In genomic region chr10:8049874-8050560, GRCh38 we compare ENCODE assay signal across 9 cellular contexts. TPM values are rescaled to one million over a fixed set of nuclear protein-coding genes. Genes with fewer than 3 reads are reported as not detected.
DNase-seq lines count a peak whose midpoint lies in the region; ATAC-seq and TF ChIP-seq lines count a peak whose summit lies in the region.
"Had no signal": no experiment of that assay in that cellular context is flagged by ENCODE, and none has a peak within 500 bp of the region (broad histone marks: within the 10 kb centered on the region; RNA-seq: fewer than 3 reads in every experiment).

No MANE protein-coding gene starts in this region.

- H3K36me3 ChIP-seq in GM23338 (ENCODE audit: insufficient read depth) (no peaks in the 10 kb centered on the region), hepatocyte (replicated peaks; ENCODE audit: insufficient read depth, low read depth) (no peaks in the 10 kb centered on the region), gastrocnemius medialis (no peaks in the 10 kb centered on the region)
- H3K36me3 ChIP-seq: neutrophil had no signal

- H3K9me2 ChIP-seq in GM23338 (ENCODE audit: insufficient read depth) = no peaks in the 10 kb centered on the region
- no peaks in the 10 kb centered on the region for H3K9me2 ChIP-seq in hepatocyte (replicated peaks; ENCODE audit: insufficient read depth)

- H3K27me3 Mint-ChIP-seq in GM23338 (ENCODE audit: insufficient read depth, low read depth, poor library complexity) (peaks cover 91% of the 10 kb centered on the region), T-cell (peaks cover 38 to 59% of the 10 kb centered on the region in 2 donors)

- H3K9me3 ChIP-seq in hepatocyte (ENCODE audit: low read depth) (no peaks in the 10 kb centered on the region), gastrocnemius medialis (no peaks in the 10 kb centered on the region)
- H3K9me3 ChIP-seq: neutrophil had no signal

- intact Hi-C loops in gastrocnemius medialis (cut with DNase I; ENCODE audit: low total_unique reads) = no loop called here

- H3K27me3 ChIP-seq in GM23338 (ENCODE audit: insufficient read depth) = peaks cover 97% of the 10 kb centered on the region
- peaks cover 91% of the 10 kb centered on the region for H3K27me3 ChIP-seq in hepatocyte
- H3K27me3 ChIP-seq in gastrocnemius medialis = peaks cover 96 to 100% (median 98%) of the 10 kb centered on the region in 3 donors

- TF ChIP-seq POLR2A in gastrocnemius medialis (IDR thresholded peaks at IDR 0.05) (no peak), GM18505 (IDR thresholded peaks at IDR 0.05; ENCODE audit: borderline replicate concordance, extremely low read depth, insufficient read depth, insufficient read length) (no peak)

- H3K4me1 ChIP-seq in GM23338 (ENCODE audit: insufficient read depth) (peaks cover 58% of the 10 kb centered on the region), hepatocyte (ENCODE audit: insufficient read depth) (peaks cover 36% of the 10 kb centered on the region), gastrocnemius medialis (peaks cover 27 to 45% of the 10 kb centered on the region in 2 donors)

- in situ Hi-C loops in gastrocnemius medialis (cut with MboI; ENCODE audit: low sequenced_read_pairs in 4 of 4) = no loop called here

- WGBS in hepatocyte (ENCODE audit: low lambda C conversion rate, missing lambda C conversion rate) = 2% methylated on average over 64 of the region's 68 CpGs

- DNase-seq in GM23338 (ENCODE audit: low spot score) (peak; percentile 79), T-cell (peak in 2 of 34 experiments; percentile 19 to 26), hepatocyte (ENCODE audit: low spot score) (peak; percentile 30), gastrocnemius medialis (no peak), NCI-H526 treated with DMSO at 0.1 percent for 48 hours (lab: John Stamatoyannopoulos, UW) (no peak), AG08395 (ENCODE audit: low spot score) (no peak), D341Med (ENCODE audit: low spot score) (no peak)

- H3K4me2 ChIP-seq in GM23338 = peak overlapping the region; percentile 90
- H3K4me2 ChIP-seq in hepatocyte = peak overlapping the region; percentile 91

- peaks cover 38% of the 10 kb centered on the region for H3F3A ChIP-seq in GM23338 (replicated peaks; ENCODE audit: low read depth)

- TF ChIP-seq CTCF in GM23338 (conservative IDR thresholded peaks at IDR 0.05; ENCODE audit: low read depth in 2 of 2) (no peak), hepatocyte (IDR thresholded peaks at IDR 0.05; ENCODE audit: poor library complexity) (no peak), gastrocnemius medialis (IDR thresholded peaks at IDR 0.05 in 4 of 5, conservative IDR thresholded peaks at IDR 0.05 in 1 of 5) (no peak)

- no peaks in the 10 kb centered on the region; the same call in 2 of the 3 replicates for H3K36me3 Mint-ChIP-seq in GM23338 (ENCODE audit: low read depth)
- no peaks in the 10 kb centered on the region for H3K36me3 Mint-ChIP-seq in T-cell

- H3K4me1 Mint-ChIP-seq in GM23338 (peaks cover 59% of the 10 kb centered on the region), T-cell (peaks cover 53 to 68% (median 66%) of the 10 kb centered on the region in 3 donors)

- H4K20me1 ChIP-seq in GM23338 (replicated peaks; ENCODE audit: insufficient read depth) = peaks cover 17% of the 10 kb centered on the region; the same call in 1 of the 2 replicates
- H4K20me1 ChIP-seq in hepatocyte (ENCODE audit: insufficient read depth, poor library complexity, severe bottlenecking) = no peaks in the 10 kb centered on the region

- H3K79me2 ChIP-seq in GM23338 (replicated peaks; ENCODE audit: insufficient read depth) (no peaks in the 10 kb centered on the region), hepatocyte (peaks cover under 1% of the 10 kb centered on the region)

- POLR2A ChIA-PET in T-cell (lab: Charles Lee) = no interaction called here

- H3K4me3 Mint-ChIP-seq in GM23338 (peak overlapping the region; percentile 66), T-cell (peak overlapping the region; percentile 54 to 92 (median 57))

- ATAC-seq in GM23338 = peak; percentile 12
- ATAC-seq in T-cell (replicated peaks in 1 of 4) = no peak
- ATAC-seq in gastrocnemius medialis = no peak
- ATAC-seq in GM18505 (IDR thresholded peaks at IDR 0.05; ENCODE audit: unreplicated experiment) = no peak

- H3K9me3 Mint-ChIP-seq in GM23338 (peaks cover 3% of the 10 kb centered on the region; the same call in 1 of the 3 replicates), T-cell (no peaks in the 10 kb centered on the region)

- peak overlapping the region; percentile 64 for H3K4me3 ChIP-seq in GM23338
- H3K4me3 ChIP-seq in hepatocyte = peak overlapping the region; percentile 75
- peak overlapping the region; percentile 40 to 76 (median 46) for H3K4me3 ChIP-seq in gastrocnemius medialis

- H3K27ac Mint-ChIP-seq in GM23338 (no peak overlapping the region), T-cell (no peak overlapping the region)

- CTCF ChIA-PET in T-cell (lab: Charles Lee) = no interaction called here

- H3K27ac ChIP-seq in GM23338 (ENCODE audit: low read depth) (no peak overlapping the region), hepatocyte (no peak overlapping the region), gastrocnemius medialis (no peak overlapping the region)
- H3K27ac ChIP-seq: neutrophil had no signal

- H2AFZ ChIP-seq in GM23338 (peak overlapping the region; percentile 78), hepatocyte (peak overlapping the region; percentile 36)

TF ChIP-seq in GM23338, 12 proteins besides CTCF, POLR2A, EP300 and RAD21:
- TF ChIP-seq POLR2AphosphoS5 (IDR thresholded peaks at IDR 0.05; ENCODE audit: low read depth) (no peak), EZH2 (IDR thresholded peaks at IDR 0.05; ENCODE audit: low read depth, unreplicated experiment) (peak; percentile 84), NANOG (IDR thresholded peaks at IDR 0.05; ENCODE audit: borderline replicate concordance) (no peak)

RNA-seq across cellular contexts. Expression of gene GATA3, which starts 4.5 kb away (rescaled TPM):
- not detected in 2 replicates for total RNA-seq in GM23338 (2014; rRNA removed; shearing (Covaris generic))
- polyA plus RNA-seq in GM23338 (2016; fragmentation: Nextera tagmentation; extraction: Ambion mirVana) (0.23 and 0.33 TPM in 2 replicates), hepatocyte (15.4 and 27.1 TPM in 2 replicates)
- total RNA-seq in T-cell (10 to 100 TPM; 47.2 to 98.1 (median 59.9) TPM), hepatocyte (0.96 and 2.4 TPM in 2 replicates), gastrocnemius medialis (under 1 TPM; 0.12 to 0.61 (median 0.58) TPM)

Comparison
In these comparisons a context has a peak if more than half of its experiments do, and no peak if none do; other contexts are left out.
1. DNase-seq: peak in GM23338 (single experiment) and hepatocyte (single experiment); none in gastrocnemius medialis (0 of 2), NCI-H526 treated with DMSO at 0.1 percent for 48 hours (single experiment), AG08395 (single experiment) and D341Med (single experiment).
2. RNA of gene GATA3, which starts 4.5 kb away (total RNA-seq): 47.2 to 98.1 TPM in T-cell; 0.96 to 2.4 TPM in hepatocyte, 0.12 to 0.61 TPM in gastrocnemius medialis and not detected in GM23338; every median in the first group is over 10 times any median in the second.
3. Peak in every context shown above with its lines, with median percentiles within 50 percentile points of each other: H3K4me3 ChIP-seq.